2 cellular contexts compared by ENCODE assay signal in the genomic region with DNA sequence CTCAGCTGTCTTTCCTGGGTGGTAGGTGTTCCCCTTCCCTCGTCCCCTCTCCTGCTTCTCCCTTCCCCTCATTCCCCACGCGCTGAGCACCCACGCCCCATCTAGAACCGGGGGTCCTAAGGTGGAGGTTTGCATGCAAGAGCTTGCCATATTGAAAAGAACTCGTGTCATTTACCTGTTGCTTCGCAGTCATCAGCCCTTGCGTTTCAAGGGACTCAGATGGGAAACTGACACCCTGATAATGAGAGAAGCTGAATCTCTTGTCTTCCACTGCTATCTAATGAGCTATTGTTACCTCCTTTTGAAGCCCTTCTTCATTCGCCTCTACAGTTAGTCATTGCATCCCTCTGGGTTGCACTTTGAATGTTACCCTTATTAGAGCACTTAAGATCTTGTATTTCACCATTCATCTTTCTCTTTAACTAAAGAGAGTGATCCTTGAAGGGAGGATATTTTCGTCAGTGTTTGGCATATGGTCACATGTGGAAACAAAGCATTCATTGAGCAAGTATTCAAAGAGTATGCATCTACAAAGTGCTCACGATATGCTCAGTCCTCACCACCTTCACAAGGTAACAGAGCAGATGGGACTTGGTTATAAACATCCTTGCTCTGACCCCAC.
TF ChIP-seq lines count a peak whose summit lies in the region.

No MANE protein-coding gene starts in this region.

TF ChIP-seq in SK-N-SH, 30 proteins besides CTCF, POLR2A, EP300 and RAD21:
- TF ChIP-seq, protein P1, sequence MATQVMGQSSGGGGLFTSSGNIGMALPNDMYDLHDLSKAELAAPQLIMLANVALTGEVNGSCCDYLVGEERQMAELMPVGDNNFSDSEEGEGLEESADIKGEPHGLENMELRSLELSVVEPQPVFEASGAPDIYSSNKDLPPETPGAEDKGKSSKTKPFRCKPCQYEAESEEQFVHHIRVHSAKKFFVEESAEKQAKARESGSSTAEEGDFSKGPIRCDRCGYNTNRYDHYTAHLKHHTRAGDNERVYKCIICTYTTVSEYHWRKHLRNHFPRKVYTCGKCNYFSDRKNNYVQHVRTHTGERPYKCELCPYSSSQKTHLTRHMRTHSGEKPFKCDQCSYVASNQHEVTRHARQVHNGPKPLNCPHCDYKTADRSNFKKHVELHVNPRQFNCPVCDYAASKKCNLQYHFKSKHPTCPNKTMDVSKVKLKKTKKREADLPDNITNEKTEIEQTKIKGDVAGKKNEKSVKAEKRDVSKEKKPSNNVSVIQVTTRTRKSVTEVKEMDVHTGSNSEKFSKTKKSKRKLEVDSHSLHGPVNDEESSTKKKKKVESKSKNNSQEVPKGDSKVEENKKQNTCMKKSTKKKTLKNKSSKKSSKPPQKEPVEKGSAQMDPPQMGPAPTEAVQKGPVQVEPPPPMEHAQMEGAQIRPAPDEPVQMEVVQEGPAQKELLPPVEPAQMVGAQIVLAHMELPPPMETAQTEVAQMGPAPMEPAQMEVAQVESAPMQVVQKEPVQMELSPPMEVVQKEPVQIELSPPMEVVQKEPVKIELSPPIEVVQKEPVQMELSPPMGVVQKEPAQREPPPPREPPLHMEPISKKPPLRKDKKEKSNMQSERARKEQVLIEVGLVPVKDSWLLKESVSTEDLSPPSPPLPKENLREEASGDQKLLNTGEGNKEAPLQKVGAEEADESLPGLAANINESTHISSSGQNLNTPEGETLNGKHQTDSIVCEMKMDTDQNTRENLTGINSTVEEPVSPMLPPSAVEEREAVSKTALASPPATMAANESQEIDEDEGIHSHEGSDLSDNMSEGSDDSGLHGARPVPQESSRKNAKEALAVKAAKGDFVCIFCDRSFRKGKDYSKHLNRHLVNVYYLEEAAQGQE (IDR thresholded peaks at IDR 0.05; ENCODE audit: low read depth, low read length): no peak
- TF ChIP-seq TEAD4 (IDR thresholded peaks at IDR 0.05; ENCODE audit: borderline replicate concordance, insufficient read depth) (no peak), ELF1 (IDR thresholded peaks at IDR 0.05) (no peak), CHD2 (IDR thresholded peaks at IDR 0.05; ENCODE audit: low read length, partially characterized antibody) (no peak), TCF12 (IDR thresholded peaks at IDR 0.05) (no peak), TAF1 (IDR thresholded peaks at IDR 0.05; ENCODE audit: borderline replicate concordance, low read depth, low read length) (no peak), POLR2AphosphoS5 (IDR thresholded peaks at IDR 0.05; ENCODE audit: low read depth, low read length) (no peak), GATA2 (CRISPR knock-in tag; IDR thresholded peaks at IDR 0.05) (no peak), YY1 (IDR thresholded peaks at IDR 0.05; ENCODE audit: low read depth) (no peak), MXI1 (IDR thresholded peaks at IDR 0.05; ENCODE audit: low read depth, low read length) (no peak), MEF2A (IDR thresholded peaks at IDR 0.05; ENCODE audit: borderline replicate concordance, low read depth) (no peak), SMC3 (IDR thresholded peaks at IDR 0.05; ENCODE audit: low read depth, low read length) (no peak), FOXJ3 (CRISPR knock-in tag; IDR thresholded peaks at IDR 0.05) (no peak), RXRA (IDR thresholded peaks at IDR 0.05; ENCODE audit: borderline replicate concordance, low read depth) (no peak), NFIC (IDR thresholded peaks at IDR 0.05; ENCODE audit: borderline replicate concordance) (no peak), EZH2phosphoT487 (IDR thresholded peaks at IDR 0.05; ENCODE audit: borderline replicate concordance, low read depth) (no peak)
- TF ChIP-seq, protein P2, sequence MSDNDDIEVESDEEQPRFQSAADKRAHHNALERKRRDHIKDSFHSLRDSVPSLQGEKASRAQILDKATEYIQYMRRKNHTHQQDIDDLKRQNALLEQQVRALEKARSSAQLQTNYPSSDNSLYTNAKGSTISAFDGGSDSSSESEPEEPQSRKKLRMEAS (IDR thresholded peaks at IDR 0.05; ENCODE audit: low read depth): no peak
- TF ChIP-seq, protein P3, sequence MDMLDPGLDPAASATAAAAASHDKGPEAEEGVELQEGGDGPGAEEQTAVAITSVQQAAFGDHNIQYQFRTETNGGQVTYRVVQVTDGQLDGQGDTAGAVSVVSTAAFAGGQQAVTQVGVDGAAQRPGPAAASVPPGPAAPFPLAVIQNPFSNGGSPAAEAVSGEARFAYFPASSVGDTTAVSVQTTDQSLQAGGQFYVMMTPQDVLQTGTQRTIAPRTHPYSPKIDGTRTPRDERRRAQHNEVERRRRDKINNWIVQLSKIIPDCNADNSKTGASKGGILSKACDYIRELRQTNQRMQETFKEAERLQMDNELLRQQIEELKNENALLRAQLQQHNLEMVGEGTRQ (IDR thresholded peaks at IDR 0.05; ENCODE audit: borderline replicate concordance, low read depth, low read length): no peak
- TF ChIP-seq, protein P4, sequence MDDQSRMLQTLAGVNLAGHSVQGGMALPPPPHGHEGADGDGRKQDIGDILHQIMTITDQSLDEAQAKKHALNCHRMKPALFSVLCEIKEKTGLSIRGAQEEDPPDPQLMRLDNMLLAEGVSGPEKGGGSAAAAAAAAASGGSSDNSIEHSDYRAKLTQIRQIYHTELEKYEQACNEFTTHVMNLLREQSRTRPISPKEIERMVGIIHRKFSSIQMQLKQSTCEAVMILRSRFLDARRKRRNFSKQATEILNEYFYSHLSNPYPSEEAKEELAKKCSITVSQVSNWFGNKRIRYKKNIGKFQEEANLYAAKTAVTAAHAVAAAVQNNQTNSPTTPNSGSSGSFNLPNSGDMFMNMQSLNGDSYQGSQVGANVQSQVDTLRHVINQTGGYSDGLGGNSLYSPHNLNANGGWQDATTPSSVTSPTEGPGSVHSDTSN (IDR thresholded peaks at IDR 0.05): no peak
- TF ChIP-seq, protein P5, sequence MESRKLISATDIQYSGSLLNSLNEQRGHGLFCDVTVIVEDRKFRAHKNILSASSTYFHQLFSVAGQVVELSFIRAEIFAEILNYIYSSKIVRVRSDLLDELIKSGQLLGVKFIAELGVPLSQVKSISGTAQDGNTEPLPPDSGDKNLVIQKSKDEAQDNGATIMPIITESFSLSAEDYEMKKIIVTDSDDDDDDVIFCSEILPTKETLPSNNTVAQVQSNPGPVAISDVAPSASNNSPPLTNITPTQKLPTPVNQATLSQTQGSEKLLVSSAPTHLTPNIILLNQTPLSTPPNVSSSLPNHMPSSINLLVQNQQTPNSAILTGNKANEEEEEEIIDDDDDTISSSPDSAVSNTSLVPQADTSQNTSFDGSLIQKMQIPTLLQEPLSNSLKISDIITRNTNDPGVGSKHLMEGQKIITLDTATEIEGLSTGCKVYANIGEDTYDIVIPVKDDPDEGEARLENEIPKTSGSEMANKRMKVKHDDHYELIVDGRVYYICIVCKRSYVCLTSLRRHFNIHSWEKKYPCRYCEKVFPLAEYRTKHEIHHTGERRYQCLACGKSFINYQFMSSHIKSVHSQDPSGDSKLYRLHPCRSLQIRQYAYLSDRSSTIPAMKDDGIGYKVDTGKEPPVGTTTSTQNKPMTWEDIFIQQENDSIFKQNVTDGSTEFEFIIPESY (IDR thresholded peaks at IDR 0.05; ENCODE audit: borderline replicate concordance, low read depth): no peak

TF ChIP-seq in SK-N-SH treated with all-trans-retinoic acid at 6 μM for 48 hours, 23 proteins besides CTCF, POLR2A, EP300 and RAD21 (continued from another document):
- no peak for TF ChIP-seq ARNTL (CRISPR knock-in tag; IDR thresholded peaks at IDR 0.05; ENCODE audit: borderline replicate concordance, low read depth)
- no peak for TF ChIP-seq OSR1 (CRISPR knock-in tag; IDR thresholded peaks at IDR 0.05)
- no peak for TF ChIP-seq GLIS3 (CRISPR knock-in tag; IDR thresholded peaks at IDR 0.05)
- no peak for TF ChIP-seq ZNF565 (CRISPR knock-in tag; conservative IDR thresholded peaks at IDR 0.05; ENCODE audit: low read depth)
- TF ChIP-seq, protein P6, sequence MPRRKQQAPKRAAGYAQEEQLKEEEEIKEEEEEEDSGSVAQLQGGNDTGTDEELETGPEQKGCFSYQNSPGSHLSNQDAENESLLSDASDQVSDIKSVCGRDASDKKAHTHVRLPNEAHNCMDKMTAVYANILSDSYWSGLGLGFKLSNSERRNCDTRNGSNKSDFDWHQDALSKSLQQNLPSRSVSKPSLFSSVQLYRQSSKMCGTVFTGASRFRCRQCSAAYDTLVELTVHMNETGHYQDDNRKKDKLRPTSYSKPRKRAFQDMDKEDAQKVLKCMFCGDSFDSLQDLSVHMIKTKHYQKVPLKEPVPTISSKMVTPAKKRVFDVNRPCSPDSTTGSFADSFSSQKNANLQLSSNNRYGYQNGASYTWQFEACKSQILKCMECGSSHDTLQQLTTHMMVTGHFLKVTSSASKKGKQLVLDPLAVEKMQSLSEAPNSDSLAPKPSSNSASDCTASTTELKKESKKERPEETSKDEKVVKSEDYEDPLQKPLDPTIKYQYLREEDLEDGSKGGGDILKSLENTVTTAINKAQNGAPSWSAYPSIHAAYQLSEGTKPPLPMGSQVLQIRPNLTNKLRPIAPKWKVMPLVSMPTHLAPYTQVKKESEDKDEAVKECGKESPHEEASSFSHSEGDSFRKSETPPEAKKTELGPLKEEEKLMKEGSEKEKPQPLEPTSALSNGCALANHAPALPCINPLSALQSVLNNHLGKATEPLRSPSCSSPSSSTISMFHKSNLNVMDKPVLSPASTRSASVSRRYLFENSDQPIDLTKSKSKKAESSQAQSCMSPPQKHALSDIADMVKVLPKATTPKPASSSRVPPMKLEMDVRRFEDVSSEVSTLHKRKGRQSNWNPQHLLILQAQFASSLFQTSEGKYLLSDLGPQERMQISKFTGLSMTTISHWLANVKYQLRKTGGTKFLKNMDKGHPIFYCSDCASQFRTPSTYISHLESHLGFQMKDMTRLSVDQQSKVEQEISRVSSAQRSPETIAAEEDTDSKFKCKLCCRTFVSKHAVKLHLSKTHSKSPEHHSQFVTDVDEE (CRISPR knock-in tag; IDR thresholded peaks at IDR 0.05): no peak
- no peak for TF ChIP-seq ZC3H10 (CRISPR knock-in tag; IDR thresholded peaks at IDR 0.05)
- no peak for TF ChIP-seq TOX (CRISPR knock-in tag; IDR thresholded peaks at IDR 0.05; ENCODE audit: borderline replicate concordance)
